ENCODE assay signal across 29 cellular contexts in genomic region chr3:21830541-21830940, GRCh38.
"Had no signal": no experiment of that assay in that cellular context is flagged by ENCODE, and none has a peak within 500 bp of the region (broad histone marks: within the 10 kb centered on the region; RNA-seq: fewer than 3 reads in every experiment).

No MANE protein-coding gene starts in this region.

- H3K4me1 ChIP-seq: adrenal gland, esophagus squamous epithelium had no signal

- H3K4me1 Mint-ChIP-seq: activated CD4-positive, alpha-beta T cell treated with anti-CD3 and anti-CD28 coated beads for 36 hours; activated CD4-positive, alpha-beta T cell treated with anti-CD3 and anti-CD28 coated beads, Interleukin-2, amount 10 ng/mL, durations not matched to agents 24 days and 14 days; activated CD8-positive, alpha-beta memory T cell treated with anti-CD3 and anti-CD28 coated beads, Interleukin-2, amount 10 ng/mL, durations not matched to agents 7 days and 5 days; activated naive CD4-positive, alpha-beta T cell treated with anti-CD3 and anti-CD28 coated beads, Interleukin-2, amount 50 U/mL, for 24 hours; activated naive CD8-positive, alpha-beta T cell treated with anti-CD3 and anti-CD28 coated beads for 36 hours; activated naive CD8-positive, alpha-beta T cell treated with anti-CD3 and anti-CD28 coated beads, Interleukin-2, amount 50 U/mL, for 24 hours had no signal

- DNase-seq: activated CD4-positive, alpha-beta memory T cell treated with anti-CD3 and anti-CD28 coated beads for 36 hours; activated CD4-positive, alpha-beta T cell treated with anti-CD3 and anti-CD28 coated beads for 36 hours; activated CD4-positive, alpha-beta T cell treated with anti-CD3 and anti-CD28 coated beads, Interleukin-2, amount 10 ng/mL, durations not matched to agents 24 days and 14 days; activated CD4-positive, CD25-positive, alpha-beta regulatory T cell; activated CD4-positive, CD25-positive, alpha-beta regulatory T cell treated with anti-CD3 and anti-CD28 coated beads, Interleukin-2, amount 50 U/mL, for 72 hours; activated CD8-positive, alpha-beta memory T cell treated with anti-CD3 and anti-CD28 coated beads, Interleukin-2, amount 10 ng/mL, durations not matched to agents 7 days and 5 days; activated CD8-positive, alpha-beta memory T cell treated with anti-CD3 and anti-CD28 coated beads, Interleukin-2, amount 50 U/mL, for 4 hours; activated CD8-positive, alpha-beta T cell treated with anti-CD3 and anti-CD28 coated beads, Interleukin-2, amount 10 ng/mL, durations not matched to agents 7 days and 5 days; activated effector memory CD4-positive, alpha-beta T cell treated with anti-CD3 and anti-CD28 coated beads, Interleukin-2, amount 50 U/mL, for 16 hours; activated naive CD4-positive, alpha-beta T cell treated with anti-CD3 and anti-CD28 coated beads for 36 hours; activated naive CD8-positive, alpha-beta T cell treated with anti-CD3 and anti-CD28 coated beads for 36 hours; activated naive CD8-positive, alpha-beta T cell treated with anti-CD3 and anti-CD28 coated beads, Interleukin-2, amount 50 U/mL, for 24 hours; activated T-cell treated with anti-CD3 and anti-CD28 coated beads, Interleukin-2, amount 50 U/mL, for 1 hour; activated T-cell treated with anti-CD3 and anti-CD28 coated beads, Interleukin-2, amount 50 U/mL, for 48 hours; adrenal gland; amygdala; aorta; caudate nucleus; cortex of kidney; dermis blood vessel endothelial cell; effector CD4-positive, alpha-beta T cell; effector memory CD8-positive, alpha-beta T cell; erythroblast; esophagus squamous epithelium; head of caudate nucleus; T-helper 2 cell had no signal

- H3K4me3 ChIP-seq: adrenal gland, esophagus squamous epithelium had no signal

- H3K27me3 Mint-ChIP-seq: activated CD4-positive, alpha-beta memory T cell treated with anti-CD3 and anti-CD28 coated beads for 36 hours; activated CD4-positive, alpha-beta T cell treated with anti-CD3 and anti-CD28 coated beads for 36 hours; activated CD4-positive, alpha-beta T cell treated with anti-CD3 and anti-CD28 coated beads, Interleukin-2, amount 10 ng/mL, durations not matched to agents 24 days and 14 days; activated CD8-positive, alpha-beta memory T cell treated with anti-CD3 and anti-CD28 coated beads, Interleukin-2, amount 10 ng/mL, durations not matched to agents 7 days and 5 days; activated naive CD4-positive, alpha-beta T cell treated with anti-CD3 and anti-CD28 coated beads, Interleukin-2, amount 50 U/mL, for 24 hours; activated naive CD8-positive, alpha-beta T cell treated with anti-CD3 and anti-CD28 coated beads for 36 hours; activated naive CD8-positive, alpha-beta T cell treated with anti-CD3 and anti-CD28 coated beads, Interleukin-2, amount 50 U/mL, for 24 hours; effector memory CD8-positive, alpha-beta T cell had no signal

- H3K9me3 Mint-ChIP-seq: activated CD4-positive, alpha-beta T cell treated with anti-CD3 and anti-CD28 coated beads, Interleukin-2, amount 10 ng/mL, durations not matched to agents 24 days and 14 days had no signal

- H3K27ac Mint-ChIP-seq: activated CD4-positive, alpha-beta memory T cell treated with anti-CD3 and anti-CD28 coated beads for 36 hours; activated CD4-positive, alpha-beta T cell treated with anti-CD3 and anti-CD28 coated beads for 36 hours; activated CD4-positive, alpha-beta T cell treated with anti-CD3 and anti-CD28 coated beads, Interleukin-2, amount 10 ng/mL, durations not matched to agents 24 days and 14 days; activated CD8-positive, alpha-beta memory T cell treated with anti-CD3 and anti-CD28 coated beads, Interleukin-2, amount 10 ng/mL, durations not matched to agents 7 days and 5 days; activated CD8-positive, alpha-beta T cell treated with anti-CD3 and anti-CD28 coated beads, Interleukin-2, amount 10 ng/mL, durations not matched to agents 7 days and 5 days; activated naive CD4-positive, alpha-beta T cell treated with anti-CD3 and anti-CD28 coated beads for 36 hours; activated naive CD4-positive, alpha-beta T cell treated with anti-CD3 and anti-CD28 coated beads, Interleukin-2, amount 50 U/mL, for 24 hours; activated naive CD8-positive, alpha-beta T cell treated with anti-CD3 and anti-CD28 coated beads for 36 hours; activated naive CD8-positive, alpha-beta T cell treated with anti-CD3 and anti-CD28 coated beads, Interleukin-2, amount 50 U/mL, for 24 hours; activated T-helper 1 cell treated with anti-CD3 and anti-CD28 coated beads, Interleukin-12 subunit alpha, Interleukin-12 subunit beta, Interleukin-2, Interleukin-4 antibody, amounts not matched to agents 30 ng/mL and 10 ng/mL and 1 ng/mL, durations not matched to agents 14 hours and 24 hours and 36 hours; activated T-helper 2 cell treated with anti-CD3 and anti-CD28 coated beads, Interferon-gamma antibody, Interleukin-2, Interleukin-4, amounts not matched to agents 10 μg/mL and 5 μg/mL and 100 μg/mL, durations not matched to agents 14 hours and 24 hours and 36 hours; effector memory CD8-positive, alpha-beta T cell had no signal

- H3K27ac ChIP-seq: adrenal gland, esophagus squamous epithelium had no signal

- H3K36me3 Mint-ChIP-seq: activated CD4-positive, alpha-beta memory T cell treated with anti-CD3 and anti-CD28 coated beads for 36 hours; activated CD8-positive, alpha-beta memory T cell treated with anti-CD3 and anti-CD28 coated beads, Interleukin-2, amount 10 ng/mL, durations not matched to agents 7 days and 5 days; activated naive CD4-positive, alpha-beta T cell treated with anti-CD3 and anti-CD28 coated beads, Interleukin-2, amount 50 U/mL, for 24 hours; activated naive CD8-positive, alpha-beta T cell treated with anti-CD3 and anti-CD28 coated beads for 36 hours had no signal

- ATAC-seq: activated CD4-positive, alpha-beta T cell treated with anti-CD3 and anti-CD28 coated beads for 36 hours; activated CD8-positive, alpha-beta memory T cell treated with anti-CD3 and anti-CD28 coated beads, Interleukin-2, amount 10 ng/mL, durations not matched to agents 7 days and 5 days; activated CD8-positive, alpha-beta T cell treated with anti-CD3 and anti-CD28 coated beads, Interleukin-2, amount 10 ng/mL, durations not matched to agents 7 days and 5 days; activated naive CD8-positive, alpha-beta T cell treated with anti-CD3 and anti-CD28 coated beads, Interleukin-2, amount 50 U/mL, for 24 hours; effector memory CD8-positive, alpha-beta T cell had no signal

- H3K36me3 ChIP-seq: adrenal gland, esophagus squamous epithelium had no signal

- H3K27me3 ChIP-seq: adrenal gland, esophagus squamous epithelium had no signal

- H3K9me3 ChIP-seq: adrenal gland, esophagus squamous epithelium had no signal

- H3K4me3 Mint-ChIP-seq: activated CD4-positive, alpha-beta memory T cell treated with anti-CD3 and anti-CD28 coated beads for 36 hours; activated CD4-positive, alpha-beta T cell treated with anti-CD3 and anti-CD28 coated beads for 36 hours; activated CD4-positive, alpha-beta T cell treated with anti-CD3 and anti-CD28 coated beads, Interleukin-2, amount 10 ng/mL, durations not matched to agents 24 days and 14 days; activated CD8-positive, alpha-beta memory T cell treated with anti-CD3 and anti-CD28 coated beads, Interleukin-2, amount 10 ng/mL, durations not matched to agents 7 days and 5 days; activated CD8-positive, alpha-beta T cell treated with anti-CD3 and anti-CD28 coated beads, Interleukin-2, amount 10 ng/mL, durations not matched to agents 7 days and 5 days; activated naive CD4-positive, alpha-beta T cell treated with anti-CD3 and anti-CD28 coated beads for 36 hours; activated naive CD4-positive, alpha-beta T cell treated with anti-CD3 and anti-CD28 coated beads, Interleukin-2, amount 50 U/mL, for 24 hours; activated naive CD8-positive, alpha-beta T cell treated with anti-CD3 and anti-CD28 coated beads for 36 hours; activated naive CD8-positive, alpha-beta T cell treated with anti-CD3 and anti-CD28 coated beads, Interleukin-2, amount 50 U/mL, for 24 hours; activated T-helper 1 cell treated with anti-CD3 and anti-CD28 coated beads, Interleukin-12 subunit alpha, Interleukin-12 subunit beta, Interleukin-2, Interleukin-4 antibody, amounts not matched to agents 30 ng/mL and 10 ng/mL and 1 ng/mL, durations not matched to agents 14 hours and 24 hours and 36 hours; effector memory CD8-positive, alpha-beta T cell had no signal
